ENCODE assay signal across 8 cellular contexts in genomic region chr4:98482847-98483806, GRCh38.
DNase-seq lines count a peak whose midpoint lies in the region; ATAC-seq and FAIRE-seq lines count a peak whose summit lies in the region.

No MANE protein-coding gene starts in this region.

- H3K36me3 ChIP-seq in small intestine (ENCODE audit: control insufficient read depth in 2 of 2, insufficient read depth in 2 of 2, low read length in 2 of 2): no peaks in the 10 kb centered on the region

- no peaks in the 10 kb centered on the region for H3K9me3 ChIP-seq in small intestine (ENCODE audit: control insufficient read depth, low read depth)

- no peaks in the 10 kb centered on the region for H3K4me1 ChIP-seq in small intestine (ENCODE audit: control insufficient read depth in 2 of 2, insufficient read depth in 1 of 2, low read depth in 1 of 2, low read length in 1 of 2)

- H3K27ac Mint-ChIP-seq in T-helper 2 cell treated with Interferon-gamma antibody and Interleukin-4, amounts not matched to agents 5 μg/mL and 100 μg/mL, for 36 hours: peak overlapping the region; percentile 92

- no peak overlapping the region for H3K4me3 ChIP-seq in small intestine (ENCODE audit: low read depth in 1 of 2, low read length in 2 of 2)

- no peaks in the 10 kb centered on the region for H3K9me3 Mint-ChIP-seq in T-helper 2 cell treated with Interferon-gamma antibody and Interleukin-4, amounts not matched to agents 5 μg/mL and 100 μg/mL, for 36 hours

- no peak overlapping the region for H3K27ac ChIP-seq in small intestine (ENCODE audit: low read depth in 1 of 2, low read length in 1 of 2)

- peak overlapping the region; percentile 39 for H3K4me3 Mint-ChIP-seq in T-helper 2 cell treated with Interferon-gamma antibody and Interleukin-4, amounts not matched to agents 5 μg/mL and 100 μg/mL, for 36 hours

- no peak for FAIRE-seq in small intestine (lab: Jason Lieb, UNC)

- H3K36me3 Mint-ChIP-seq in T-helper 2 cell treated with Interferon-gamma antibody and Interleukin-4, amounts not matched to agents 5 μg/mL and 100 μg/mL, for 36 hours (ENCODE audit: low read depth): peaks cover 30% of the 10 kb centered on the region

- no peaks in the 10 kb centered on the region for H3K27me3 Mint-ChIP-seq in T-helper 2 cell treated with Interferon-gamma antibody and Interleukin-4, amounts not matched to agents 5 μg/mL and 100 μg/mL, for 36 hours (ENCODE audit: low read depth)

- DNase-seq in T-helper 2 cell treated with Interferon-gamma antibody and Interleukin-4, amounts not matched to agents 5 μg/mL and 100 μg/mL, for 36 hours (ENCODE audit: low spot score): peak; percentile 72
- DNase-seq in glomerular visceral epithelial cell (ENCODE audit: extremely low spot score) (peak; percentile 54), small intestine (no peak), 8988T (no peak), D341Med (ENCODE audit: low spot score) (no peak)
- no peak for DNase-seq in effector CD8-positive, alpha-beta T cell (lab: John Stamatoyannopoulos, UW)

- H3K27me3 ChIP-seq in small intestine (ENCODE audit: control insufficient read depth in 2 of 2, insufficient read depth in 2 of 2, low read length in 2 of 2): no peaks in the 10 kb centered on the region

- H3K4me1 Mint-ChIP-seq in T-helper 2 cell treated with Interferon-gamma antibody and Interleukin-4, amounts not matched to agents 5 μg/mL and 100 μg/mL, for 36 hours (ENCODE audit: low read depth): peaks cover 74% of the 10 kb centered on the region

- ATAC-seq in GM18519 (IDR thresholded peaks at IDR 0.05; ENCODE audit: low FRiP score, unreplicated experiment) (peak; percentile 96), HG02678 (IDR thresholded peaks at IDR 0.05; ENCODE audit: unreplicated experiment) (peak; percentile 92)

- WGBS in small intestine, 3 donors: 75 to 88% (median 81%) methylated on average over 10 of the region's 10 CpGs

Comparison
In these comparisons a context has a peak if more than half of its experiments do, and no peak if none do; other contexts are left out.
1. DNase-seq: peak in T-helper 2 cell treated with Interferon-gamma antibody and Interleukin-4, amounts not matched to agents 5 μg/mL and 100 μg/mL, for 36 hours (single experiment) and glomerular visceral epithelial cell (single experiment); none in effector CD8-positive, alpha-beta T cell (single experiment), small intestine (single experiment), 8988T (single experiment) and D341Med (single experiment).